In genomic region chr2:105398522-105399206, GRCh38 we compare ENCODE assay signal across 8 cellular contexts. TPM values are rescaled to one million over a fixed set of nuclear protein-coding genes. Genes with fewer than 3 reads are reported as not detected.
DNase-seq lines count a peak whose midpoint lies in the region; TF ChIP-seq lines count a peak whose summit lies in the region.

A gene with protein sequence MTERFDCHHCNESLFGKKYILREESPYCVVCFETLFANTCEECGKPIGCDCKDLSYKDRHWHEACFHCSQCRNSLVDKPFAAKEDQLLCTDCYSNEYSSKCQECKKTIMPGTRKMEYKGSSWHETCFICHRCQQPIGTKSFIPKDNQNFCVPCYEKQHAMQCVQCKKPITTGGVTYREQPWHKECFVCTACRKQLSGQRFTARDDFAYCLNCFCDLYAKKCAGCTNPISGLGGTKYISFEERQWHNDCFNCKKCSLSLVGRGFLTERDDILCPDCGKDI (minus strand): TSS chr2:105399051. CDS start chr2:105386516, 12,535 bp downstream.

- H4K20me1 ChIP-seq in Loucy (ENCODE audit: insufficient read depth, low read length, poor library complexity, severe bottlenecking): no peaks in the 10 kb centered on the region

- H2AFZ ChIP-seq in Loucy (ENCODE audit: low read length): peak within 1 kb of the TSS; percentile 92

- H3K4me1 ChIP-seq in Loucy (ENCODE audit: insufficient read depth, low read length, poor library complexity, severe bottlenecking): peaks cover 42% of the 10 kb centered on the region

- in situ Hi-C loops in astrocyte of the cerebellum (cut with HindIII; ENCODE audit: low sequenced_read_pairs): no loop called here

- peak within 1 kb of the TSS; percentile 94 for H3K9ac ChIP-seq in Loucy (ENCODE audit: low read depth, low read length, poor library complexity, severe bottlenecking)

- H3K4me3 ChIP-seq in GM08714 (ENCODE audit: low read length): peak within 1 kb of the TSS; percentile 49
- peak within 1 kb of the TSS; percentile 74 for H3K4me3 ChIP-seq in H7 (ENCODE audit: insufficient read depth, low read depth, low read length)
- H3K4me3 ChIP-seq in Loucy (ENCODE audit: low read length, poor library complexity, severe bottlenecking): peak within 1 kb of the TSS; percentile 97
- peak within 1 kb of the TSS; percentile 99 for H3K4me3 ChIP-seq in astrocyte of the cerebellum (ENCODE audit: low read depth, low read length)
- H3K4me3 ChIP-seq in skeletal muscle cell (ENCODE audit: low read depth, low read length): peak within 1 kb of the TSS; percentile 98

- H3K36me3 ChIP-seq in H7 (replicated peaks; ENCODE audit: control insufficient read depth, insufficient read depth, low read length): no peaks in the 10 kb centered on the region; the same call in 1 of the 2 replicates
- no peaks in the 10 kb centered on the region for H3K36me3 ChIP-seq in Loucy (ENCODE audit: insufficient read depth, low read length)

- H3K9me3 ChIP-seq in Loucy (ENCODE audit: insufficient read depth, low read depth, low read length): no peaks in the 10 kb centered on the region

- no peaks in the 10 kb centered on the region for H3K9me2 ChIP-seq in Loucy (replicated peaks; ENCODE audit: low read depth, low read length)

- H3K4me2 ChIP-seq in Loucy (ENCODE audit: low read depth, low read length, poor library complexity, severe bottlenecking): peak within 1 kb of the TSS; percentile 88

- peaks cover 49% of the 10 kb centered on the region for H3K79me2 ChIP-seq in Loucy (ENCODE audit: insufficient read depth, low read length)

- TF ChIP-seq CTCF in Loucy (conservative IDR thresholded peaks at IDR 0.05; ENCODE audit: low read length) (peak; percentile 51), astrocyte of the cerebellum (IDR thresholded peaks at IDR 0.05; ENCODE audit: low read depth, low read length, missing control alignments) (peak; percentile 49)

- DNase-seq in H7 (peak; percentile 92), T1000 (lab: John Stamatoyannopoulos, UW) (peak; percentile 24), astrocyte of the cerebellum (ENCODE audit: low read depth) (peak; percentile 44), iPS DF 19.7 (ENCODE audit: low read depth, low spot score) (peak; percentile 47), skeletal muscle cell (ENCODE audit: low read depth) (no peak), GF-D8 (lab: John Stamatoyannopoulos, UW) (no peak)

- no peaks in the 10 kb centered on the region for H3F3A ChIP-seq in Loucy (ENCODE audit: low read depth)

- H3K27me3 ChIP-seq in H7 (ENCODE audit: control insufficient read depth, insufficient read depth, low read length) (peaks cover 13% of the 10 kb centered on the region), Loucy (ENCODE audit: insufficient read depth, low read length, poor library complexity, severe bottlenecking) (no peaks in the 10 kb centered on the region)

RNA-seq across cellular contexts. Expression of the gene that starts here (rescaled TPM):
- total RNA-seq in H7 (2014; rRNA removed; shearing (Covaris generic)): 20.0 and 20.4 TPM in 2 replicates

Comparison
In these comparisons a context has a peak if more than half of its experiments do, and no peak if none do; other contexts are left out.
1. H3K4me3 ChIP-seq: peak in every context shown above with its lines; median percentile 99 in astrocyte of the cerebellum; 98 in skeletal muscle cell; 97 in Loucy; 74 in H7; 49 in GM08714.
2. DNase-seq: peak in H7 (single experiment), T1000 (single experiment), astrocyte of the cerebellum (single experiment) and iPS DF 19.7 (single experiment); none in skeletal muscle cell (single experiment) and GF-D8 (single experiment).